ENCODE assay signal across 8 cellular contexts in genomic region chr19:11504502-11505031, GRCh38. TPM values are rescaled to one million over a fixed set of nuclear protein-coding genes. Genes with fewer than 3 reads are reported as not detected.
DNase-seq lines count a peak whose midpoint lies in the region; ATAC-seq and TF ChIP-seq lines count a peak whose summit lies in the region.

No MANE protein-coding gene starts in this region.

- H3K36me3 Mint-ChIP-seq in T-cell: peaks cover 12% of the 10 kb centered on the region

- H3K4me3 ChIP-seq in GM12865 (ENCODE audit: low read depth, low read length) (peak overlapping the region; percentile 77), fibroblast of mammary gland (ENCODE audit: control insufficient read depth, low read depth, low read length) (peak overlapping the region; percentile 52), sigmoid colon (peak overlapping the region in 3 of 4 donors; percentile 82 to 98 (median 94))

- H3K4me1 Mint-ChIP-seq in T-cell: peaks cover 15 to 20% (median 18%) of the 10 kb centered on the region in 3 donors

- peak overlapping the region; percentile 92 to 98 (median 98) for H3K27ac ChIP-seq in sigmoid colon

- no peaks in the 10 kb centered on the region for H3K27me3 ChIP-seq in sigmoid colon

- H3K4me3 Mint-ChIP-seq in T-cell: peak overlapping the region; percentile 82 to 88 (median 83)

- intact Hi-C loops in sigmoid colon (cut with DNase I): loop anchor here (2.0 to 5.0 kb wide), 3 partner anchors 24 to 67 kb away; partner anchors contain the start of genes ECSIT, ELOF1, ODAD3 and PRKCSH

- H3K9me3 Mint-ChIP-seq in T-cell: no peaks in the 10 kb centered on the region

- TF ChIP-seq EP300 in sigmoid colon (IDR thresholded peaks at IDR 0.05): no peak

- no peaks in the 10 kb centered on the region for H3K27me3 Mint-ChIP-seq in T-cell

- no peak for TF ChIP-seq CTCF in GM12865 (IDR thresholded peaks at IDR 0.05; ENCODE audit: insufficient read depth, low read depth, low read length, missing control alignments)
- no peak for TF ChIP-seq CTCF in fibroblast of mammary gland (conservative IDR thresholded peaks at IDR 0.05; ENCODE audit: control insufficient read depth, insufficient read depth, low read depth, low read length)
- no peak for TF ChIP-seq CTCF in sigmoid colon (IDR thresholded peaks at IDR 0.05)

- H3K27ac Mint-ChIP-seq in T-cell: peak overlapping the region; percentile 81 to 82

- CTCF ChIA-PET in T-cell (lab: Charles Lee): interaction anchor here in 1 of 2 donors (0.6 to 0.7 kb wide), 2 partner anchors 22 to 55 kb away, joined by 3 read pairs; partner anchors contain the start of gene ELOF1

- ATAC-seq in T-cell (replicated peaks in 1 of 4): peak in 1 of 4 experiments; percentile 0
- no peak for ATAC-seq in HG03108 (IDR thresholded peaks at IDR 0.05; ENCODE audit: unreplicated experiment)

- TF ChIP-seq POLR2A in sigmoid colon (IDR thresholded peaks at IDR 0.05): no peak

- H3K4me1 ChIP-seq in sigmoid colon: peaks cover 0 to 20% (median 11%) of the 10 kb centered on the region in 4 donors

- no peaks in the 10 kb centered on the region for H3K36me3 ChIP-seq in sigmoid colon

- no peaks in the 10 kb centered on the region for H3K9me3 ChIP-seq in sigmoid colon

- POLR2A ChIA-PET in T-cell (lab: Charles Lee): interaction anchor here (0.5 to 0.6 kb wide), 2 partner anchors 24 to 642 kb away, joined by 3 to 4 read pairs; partner anchors contain the start of gene ECSIT (in 1 of the 2)

- 41 to 45% methylated on average over 7 of the region's 7 CpGs for WGBS in sigmoid colon, 2 donors

- DNase-seq in GM12865 (ENCODE audit: low read depth): no peak
- DNase-seq in T-cell: no peak
- no peak for DNase-seq in fibroblast of mammary gland (ENCODE audit: low read depth)
- DNase-seq in sigmoid colon: no peak
- no peak for DNase-seq in OCI-M1 (lab: John Stamatoyannopoulos, UW)
- no peak for DNase-seq in NCI-H345 (lab: John Stamatoyannopoulos, UW)
- no peak for DNase-seq in kidney glomerular epithelial cell (lab: John Stamatoyannopoulos, UW)

RNA-seq across cellular contexts. Expression of gene ZNF653, which starts 1.1 kb away (rescaled TPM):
- total RNA-seq in T-cell (10 to 100 TPM; 12.7 to 24.8 (median 22.2) TPM), sigmoid colon (1 to 10 TPM; 3.2 to 8.6 (median 7.7) TPM)
- polyA plus RNA-seq in sigmoid colon: 1 to 10 TPM; 3.9 to 8.8 (median 6.6) TPM

RNA-seq across cellular contexts. Expression of gene ELAVL3, which starts 23.7 kb away (rescaled TPM):
- under 1 TPM in 1 of 5 donors, not detected in 4; 0.47 TPM for total RNA-seq in T-cell
- total RNA-seq in sigmoid colon: 1 to 10 TPM in 3 of 4 donors, under 1 TPM in 1; 0.16 to 3.0 (median 1.1) TPM
- under 1 TPM in 2 of 3 donors, not detected in 1; under 0.01 to 0.63 TPM for polyA plus RNA-seq in sigmoid colon

RNA-seq across cellular contexts. Expression of gene ECSIT, which starts 24.4 kb away (rescaled TPM):
- 10 to 100 TPM; 28.8 to 52.0 (median 48.4) TPM for total RNA-seq in T-cell
- 10 to 100 TPM; 74.5 to 93.5 (median 82.4) TPM for total RNA-seq in sigmoid colon
- 10 to 100 TPM; 60.7 to 75.8 (median 65.4) TPM for polyA plus RNA-seq in sigmoid colon

RNA-seq across cellular contexts. Expression of gene CNN1, which starts 34.1 kb away (rescaled TPM):
- total RNA-seq in T-cell (under 1 TPM in 3 of 5 donors, not detected in 2; 0.26 to 0.96 (median 0.51) TPM), sigmoid colon (1,000 to 10,000 TPM; 1,586 to 3,058 (median 2,656) TPM)
- 100 to 1,000 TPM in 1 of 3 donors, 10 to 100 TPM in 1, 1 to 10 TPM in 1; 4.9 to 115 (median 45.0) TPM for polyA plus RNA-seq in sigmoid colon

RNA-seq across cellular contexts. Expression of gene ELOF1, which starts 54.5 kb away (rescaled TPM):
- 10 to 100 TPM; 38.3 to 48.2 (median 46.6) TPM for total RNA-seq in T-cell
- 10 to 100 TPM; 27.2 to 47.9 (median 38.9) TPM for total RNA-seq in sigmoid colon
- polyA plus RNA-seq in sigmoid colon: 10 to 100 TPM; 49.8 to 67.3 (median 59.4) TPM
